Comparison of ENCODE assay signal across 1 cellular context in the genomic region with DNA sequence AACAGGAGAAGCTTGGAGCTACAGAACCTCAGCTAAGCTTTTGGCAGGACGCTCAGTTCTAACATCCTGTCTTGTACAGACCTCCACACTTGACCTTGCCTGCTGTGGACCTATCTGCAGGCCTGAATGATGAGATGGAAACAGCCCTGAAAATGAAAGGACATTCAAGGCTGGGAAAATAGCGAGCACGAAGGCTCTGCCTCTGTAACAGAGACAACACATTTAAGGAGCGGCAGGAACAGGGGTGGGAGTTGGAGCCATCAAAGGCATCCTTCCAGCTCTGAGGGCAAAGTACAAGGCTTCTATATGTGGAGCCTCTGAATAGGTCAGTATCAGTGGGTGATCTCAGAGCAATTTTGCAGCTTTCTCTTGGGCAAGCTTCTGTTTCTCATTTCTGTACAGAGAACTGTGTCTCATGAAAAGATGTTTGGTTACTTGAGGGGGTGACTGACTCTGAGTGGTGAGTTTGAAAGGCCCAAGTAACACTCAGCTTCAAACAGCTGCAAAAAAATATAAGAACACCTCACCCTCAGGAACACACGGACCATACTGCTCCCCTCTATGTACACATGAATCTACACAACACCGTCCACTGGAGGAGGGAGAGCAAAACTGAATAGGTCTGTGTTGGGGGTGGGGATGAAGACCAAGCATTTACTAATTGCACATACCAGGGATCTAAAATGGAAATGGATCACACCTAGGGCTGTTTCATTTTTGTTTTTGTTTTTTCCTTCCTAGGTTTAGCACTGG.
TF ChIP-seq lines count a peak whose summit lies in the region.

No MANE protein-coding gene starts in this region.

TF ChIP-seq in HepG2, 621 proteins besides CTCF, POLR2A, EP300 and RAD21 (continued from another document and continues in another):
- TF ChIP-seq, protein P1, sequence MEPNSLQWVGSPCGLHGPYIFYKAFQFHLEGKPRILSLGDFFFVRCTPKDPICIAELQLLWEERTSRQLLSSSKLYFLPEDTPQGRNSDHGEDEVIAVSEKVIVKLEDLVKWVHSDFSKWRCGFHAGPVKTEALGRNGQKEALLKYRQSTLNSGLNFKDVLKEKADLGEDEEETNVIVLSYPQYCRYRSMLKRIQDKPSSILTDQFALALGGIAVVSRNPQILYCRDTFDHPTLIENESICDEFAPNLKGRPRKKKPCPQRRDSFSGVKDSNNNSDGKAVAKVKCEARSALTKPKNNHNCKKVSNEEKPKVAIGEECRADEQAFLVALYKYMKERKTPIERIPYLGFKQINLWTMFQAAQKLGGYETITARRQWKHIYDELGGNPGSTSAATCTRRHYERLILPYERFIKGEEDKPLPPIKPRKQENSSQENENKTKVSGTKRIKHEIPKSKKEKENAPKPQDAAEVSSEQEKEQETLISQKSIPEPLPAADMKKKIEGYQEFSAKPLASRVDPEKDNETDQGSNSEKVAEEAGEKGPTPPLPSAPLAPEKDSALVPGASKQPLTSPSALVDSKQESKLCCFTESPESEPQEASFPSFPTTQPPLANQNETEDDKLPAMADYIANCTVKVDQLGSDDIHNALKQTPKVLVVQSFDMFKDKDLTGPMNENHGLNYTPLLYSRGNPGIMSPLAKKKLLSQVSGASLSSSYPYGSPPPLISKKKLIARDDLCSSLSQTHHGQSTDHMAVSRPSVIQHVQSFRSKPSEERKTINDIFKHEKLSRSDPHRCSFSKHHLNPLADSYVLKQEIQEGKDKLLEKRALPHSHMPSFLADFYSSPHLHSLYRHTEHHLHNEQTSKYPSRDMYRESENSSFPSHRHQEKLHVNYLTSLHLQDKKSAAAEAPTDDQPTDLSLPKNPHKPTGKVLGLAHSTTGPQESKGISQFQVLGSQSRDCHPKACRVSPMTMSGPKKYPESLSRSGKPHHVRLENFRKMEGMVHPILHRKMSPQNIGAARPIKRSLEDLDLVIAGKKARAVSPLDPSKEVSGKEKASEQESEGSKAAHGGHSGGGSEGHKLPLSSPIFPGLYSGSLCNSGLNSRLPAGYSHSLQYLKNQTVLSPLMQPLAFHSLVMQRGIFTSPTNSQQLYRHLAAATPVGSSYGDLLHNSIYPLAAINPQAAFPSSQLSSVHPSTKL (CRISPR knock-in tag; IDR thresholded peaks at IDR 0.05), result peak; percentile 79
- TF ChIP-seq GABPA (IDR thresholded peaks at IDR 0.05; ENCODE audit: low read depth, low read length) (no peak), GABPA (CRISPR knock-in tag; IDR thresholded peaks at IDR 0.05; ENCODE audit: low read depth) (no peak), XRCC5 (optimal IDR thresholded peaks at IDR 0.05; ENCODE audit: low read length) (peak; percentile 56), CENPT (CRISPR knock-in tag; IDR thresholded peaks at IDR 0.05; ENCODE audit: low read depth) (no peak), NFYB (CRISPR knock-in tag; IDR thresholded peaks at IDR 0.05) (no peak), KLF15 (CRISPR knock-in tag; IDR thresholded peaks at IDR 0.05; ENCODE audit: borderline replicate concordance) (no peak), RBAK (CRISPR knock-in tag; IDR thresholded peaks at IDR 0.05) (no peak), MAF1 (CRISPR knock-in tag; IDR thresholded peaks at IDR 0.05; ENCODE audit: borderline replicate concordance) (no peak), SPEN (CRISPR knock-in tag; IDR thresholded peaks at IDR 0.05; ENCODE audit: low read depth) (no peak), ZNF3 (CRISPR knock-in tag; IDR thresholded peaks at IDR 0.05) (no peak), ZNF496 (CRISPR knock-in tag; IDR thresholded peaks at IDR 0.05; ENCODE audit: insufficient replicate concordance) (no peak), FOSL2 (CRISPR knock-in tag; IDR thresholded peaks at IDR 0.05) (0 out of 2 replicates have a peak, but pooled peaks have one; percentile 8), ATF7-NPFF (CRISPR knock-in tag; IDR thresholded peaks at IDR 0.05; ENCODE audit: low read depth) (no peak), ZSCAN9 (CRISPR knock-in tag; IDR thresholded peaks at IDR 0.05; ENCODE audit: borderline replicate concordance) (peak; percentile 42; the same call in 1 of the 2 replicates), PCBP2 (optimal IDR thresholded peaks at IDR 0.05; ENCODE audit: low read depth, low read length, poor library complexity, severe bottlenecking) (no peak), SIN3B (IDR thresholded peaks at IDR 0.05; ENCODE audit: low read length) (no peak), NCOA2 (CRISPR knock-in tag; IDR thresholded peaks at IDR 0.05) (peak; percentile 38; the same call in 1 of the 2 replicates), GATAD2A (CRISPR knock-in tag; IDR thresholded peaks at IDR 0.05) (peak; percentile 65), TBX3 (IDR thresholded peaks at IDR 0.05; ENCODE audit: borderline replicate concordance) (no peak), ZNF263 (CRISPR knock-in tag; IDR thresholded peaks at IDR 0.05) (peak; percentile 72), RCOR2 (CRISPR knock-in tag; IDR thresholded peaks at IDR 0.05) (no peak), HMG20A (CRISPR knock-in tag; IDR thresholded peaks at IDR 0.05; ENCODE audit: borderline replicate concordance) (0 out of 2 replicates have a peak, but pooled peaks have one; percentile 24), FOXA3 (CRISPR knock-in tag; IDR thresholded peaks at IDR 0.05) (0 out of 2 replicates have a peak, but pooled peaks have one; percentile 15), ZBTB3 (CRISPR knock-in tag; IDR thresholded peaks at IDR 0.05; ENCODE audit: borderline replicate concordance, low read depth) (no peak), NFE2L2 (IDR thresholded peaks at IDR 0.05; ENCODE audit: low read length) (no peak), SMAD9 (CRISPR knock-in tag; IDR thresholded peaks at IDR 0.05) (no peak), ZBTB38 (CRISPR knock-in tag; IDR thresholded peaks at IDR 0.05) (no peak), NR2C2 (CRISPR knock-in tag; IDR thresholded peaks at IDR 0.05; ENCODE audit: borderline replicate concordance) (no peak), FOXP1 (IDR thresholded peaks at IDR 0.05) (no peak), FOXP1 (CRISPR knock-in tag; IDR thresholded peaks at IDR 0.05) (0 out of 2 replicates have a peak, but pooled peaks have one; percentile 19), ZFP90 (CRISPR knock-in tag; IDR thresholded peaks at IDR 0.05; ENCODE audit: borderline replicate concordance) (no peak), ZBTB7B (CRISPR knock-in tag; IDR thresholded peaks at IDR 0.05) (0 out of 2 replicates have a peak, but pooled peaks have one; percentile 35), NAIF1 (CRISPR knock-in tag; IDR thresholded peaks at IDR 0.05; ENCODE audit: borderline replicate concordance) (no peak)
- TF ChIP-seq, protein P2, sequence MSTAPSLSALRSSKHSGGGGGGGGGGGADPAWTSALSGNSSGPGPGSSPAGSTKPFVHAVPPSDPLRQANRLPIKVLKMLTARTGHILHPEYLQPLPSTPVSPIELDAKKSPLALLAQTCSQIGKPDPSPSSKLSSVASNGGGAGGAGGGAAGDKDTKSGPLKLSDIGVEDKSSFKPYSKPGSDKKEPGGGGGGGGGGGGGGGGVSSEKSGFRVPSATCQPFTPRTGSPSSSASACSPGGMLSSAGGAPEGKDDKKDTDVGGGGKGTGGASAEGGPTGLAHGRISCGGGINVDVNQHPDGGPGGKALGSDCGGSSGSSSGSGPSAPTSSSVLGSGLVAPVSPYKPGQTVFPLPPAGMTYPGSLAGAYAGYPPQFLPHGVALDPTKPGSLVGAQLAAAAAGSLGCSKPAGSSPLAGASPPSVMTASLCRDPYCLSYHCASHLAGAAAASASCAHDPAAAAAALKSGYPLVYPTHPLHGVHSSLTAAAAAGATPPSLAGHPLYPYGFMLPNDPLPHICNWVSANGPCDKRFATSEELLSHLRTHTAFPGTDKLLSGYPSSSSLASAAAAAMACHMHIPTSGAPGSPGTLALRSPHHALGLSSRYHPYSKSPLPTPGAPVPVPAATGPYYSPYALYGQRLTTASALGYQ (CRISPR knock-in tag; IDR thresholded peaks at IDR 0.05), result no peak
- TF ChIP-seq, protein P3, sequence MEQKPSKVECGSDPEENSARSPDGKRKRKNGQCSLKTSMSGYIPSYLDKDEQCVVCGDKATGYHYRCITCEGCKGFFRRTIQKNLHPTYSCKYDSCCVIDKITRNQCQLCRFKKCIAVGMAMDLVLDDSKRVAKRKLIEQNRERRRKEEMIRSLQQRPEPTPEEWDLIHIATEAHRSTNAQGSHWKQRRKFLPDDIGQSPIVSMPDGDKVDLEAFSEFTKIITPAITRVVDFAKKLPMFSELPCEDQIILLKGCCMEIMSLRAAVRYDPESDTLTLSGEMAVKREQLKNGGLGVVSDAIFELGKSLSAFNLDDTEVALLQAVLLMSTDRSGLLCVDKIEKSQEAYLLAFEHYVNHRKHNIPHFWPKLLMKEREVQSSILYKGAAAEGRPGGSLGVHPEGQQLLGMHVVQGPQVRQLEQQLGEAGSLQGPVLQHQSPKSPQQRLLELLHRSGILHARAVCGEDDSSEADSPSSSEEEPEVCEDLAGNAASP (CRISPR knock-in tag; IDR thresholded peaks at IDR 0.05; ENCODE audit: borderline replicate concordance), result peak; percentile 57; the same call in 1 of the 2 replicates
- TF ChIP-seq, protein P4, sequence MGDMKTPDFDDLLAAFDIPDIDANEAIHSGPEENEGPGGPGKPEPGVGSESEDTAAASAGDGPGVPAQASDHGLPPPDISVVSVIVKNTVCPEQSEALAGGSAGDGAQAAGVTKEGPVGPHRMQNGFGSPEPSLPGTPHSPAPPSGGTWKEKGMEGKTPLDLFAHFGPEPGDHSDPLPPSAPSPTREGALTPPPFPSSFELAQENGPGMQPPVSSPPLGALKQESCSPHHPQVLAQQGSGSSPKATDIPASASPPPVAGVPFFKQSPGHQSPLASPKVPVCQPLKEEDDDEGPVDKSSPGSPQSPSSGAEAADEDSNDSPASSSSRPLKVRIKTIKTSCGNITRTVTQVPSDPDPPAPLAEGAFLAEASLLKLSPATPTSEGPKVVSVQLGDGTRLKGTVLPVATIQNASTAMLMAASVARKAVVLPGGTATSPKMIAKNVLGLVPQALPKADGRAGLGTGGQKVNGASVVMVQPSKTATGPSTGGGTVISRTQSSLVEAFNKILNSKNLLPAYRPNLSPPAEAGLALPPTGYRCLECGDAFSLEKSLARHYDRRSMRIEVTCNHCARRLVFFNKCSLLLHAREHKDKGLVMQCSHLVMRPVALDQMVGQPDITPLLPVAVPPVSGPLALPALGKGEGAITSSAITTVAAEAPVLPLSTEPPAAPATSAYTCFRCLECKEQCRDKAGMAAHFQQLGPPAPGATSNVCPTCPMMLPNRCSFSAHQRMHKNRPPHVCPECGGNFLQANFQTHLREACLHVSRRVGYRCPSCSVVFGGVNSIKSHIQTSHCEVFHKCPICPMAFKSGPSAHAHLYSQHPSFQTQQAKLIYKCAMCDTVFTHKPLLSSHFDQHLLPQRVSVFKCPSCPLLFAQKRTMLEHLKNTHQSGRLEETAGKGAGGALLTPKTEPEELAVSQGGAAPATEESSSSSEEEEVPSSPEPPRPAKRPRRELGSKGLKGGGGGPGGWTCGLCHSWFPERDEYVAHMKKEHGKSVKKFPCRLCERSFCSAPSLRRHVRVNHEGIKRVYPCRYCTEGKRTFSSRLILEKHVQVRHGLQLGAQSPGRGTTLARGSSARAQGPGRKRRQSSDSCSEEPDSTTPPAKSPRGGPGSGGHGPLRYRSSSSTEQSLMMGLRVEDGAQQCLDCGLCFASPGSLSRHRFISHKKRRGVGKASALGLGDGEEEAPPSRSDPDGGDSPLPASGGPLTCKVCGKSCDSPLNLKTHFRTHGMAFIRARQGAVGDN (CRISPR knock-in tag; IDR thresholded peaks at IDR 0.05), result no peak
- TF ChIP-seq, protein P5, sequence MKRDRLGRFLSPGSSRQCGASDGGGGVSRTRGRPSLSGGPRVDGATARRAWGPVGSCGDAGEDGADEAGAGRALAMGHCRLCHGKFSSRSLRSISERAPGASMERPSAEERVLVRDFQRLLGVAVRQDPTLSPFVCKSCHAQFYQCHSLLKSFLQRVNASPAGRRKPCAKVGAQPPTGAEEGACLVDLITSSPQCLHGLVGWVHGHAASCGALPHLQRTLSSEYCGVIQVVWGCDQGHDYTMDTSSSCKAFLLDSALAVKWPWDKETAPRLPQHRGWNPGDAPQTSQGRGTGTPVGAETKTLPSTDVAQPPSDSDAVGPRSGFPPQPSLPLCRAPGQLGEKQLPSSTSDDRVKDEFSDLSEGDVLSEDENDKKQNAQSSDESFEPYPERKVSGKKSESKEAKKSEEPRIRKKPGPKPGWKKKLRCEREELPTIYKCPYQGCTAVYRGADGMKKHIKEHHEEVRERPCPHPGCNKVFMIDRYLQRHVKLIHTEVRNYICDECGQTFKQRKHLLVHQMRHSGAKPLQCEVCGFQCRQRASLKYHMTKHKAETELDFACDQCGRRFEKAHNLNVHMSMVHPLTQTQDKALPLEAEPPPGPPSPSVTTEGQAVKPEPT (CRISPR knock-in tag; IDR thresholded peaks at IDR 0.05; ENCODE audit: low read depth), result no peak
- TF ChIP-seq, protein P6, sequence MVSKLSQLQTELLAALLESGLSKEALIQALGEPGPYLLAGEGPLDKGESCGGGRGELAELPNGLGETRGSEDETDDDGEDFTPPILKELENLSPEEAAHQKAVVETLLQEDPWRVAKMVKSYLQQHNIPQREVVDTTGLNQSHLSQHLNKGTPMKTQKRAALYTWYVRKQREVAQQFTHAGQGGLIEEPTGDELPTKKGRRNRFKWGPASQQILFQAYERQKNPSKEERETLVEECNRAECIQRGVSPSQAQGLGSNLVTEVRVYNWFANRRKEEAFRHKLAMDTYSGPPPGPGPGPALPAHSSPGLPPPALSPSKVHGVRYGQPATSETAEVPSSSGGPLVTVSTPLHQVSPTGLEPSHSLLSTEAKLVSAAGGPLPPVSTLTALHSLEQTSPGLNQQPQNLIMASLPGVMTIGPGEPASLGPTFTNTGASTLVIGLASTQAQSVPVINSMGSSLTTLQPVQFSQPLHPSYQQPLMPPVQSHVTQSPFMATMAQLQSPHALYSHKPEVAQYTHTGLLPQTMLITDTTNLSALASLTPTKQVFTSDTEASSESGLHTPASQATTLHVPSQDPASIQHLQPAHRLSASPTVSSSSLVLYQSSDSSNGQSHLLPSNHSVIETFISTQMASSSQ (IDR thresholded peaks at IDR 0.05; ENCODE audit: low read depth), result no peak
- TF ChIP-seq, protein P6 (CRISPR knock-in tag; IDR thresholded peaks at IDR 0.05; ENCODE audit: borderline replicate concordance), result no peak
- TF ChIP-seq, protein P7, sequence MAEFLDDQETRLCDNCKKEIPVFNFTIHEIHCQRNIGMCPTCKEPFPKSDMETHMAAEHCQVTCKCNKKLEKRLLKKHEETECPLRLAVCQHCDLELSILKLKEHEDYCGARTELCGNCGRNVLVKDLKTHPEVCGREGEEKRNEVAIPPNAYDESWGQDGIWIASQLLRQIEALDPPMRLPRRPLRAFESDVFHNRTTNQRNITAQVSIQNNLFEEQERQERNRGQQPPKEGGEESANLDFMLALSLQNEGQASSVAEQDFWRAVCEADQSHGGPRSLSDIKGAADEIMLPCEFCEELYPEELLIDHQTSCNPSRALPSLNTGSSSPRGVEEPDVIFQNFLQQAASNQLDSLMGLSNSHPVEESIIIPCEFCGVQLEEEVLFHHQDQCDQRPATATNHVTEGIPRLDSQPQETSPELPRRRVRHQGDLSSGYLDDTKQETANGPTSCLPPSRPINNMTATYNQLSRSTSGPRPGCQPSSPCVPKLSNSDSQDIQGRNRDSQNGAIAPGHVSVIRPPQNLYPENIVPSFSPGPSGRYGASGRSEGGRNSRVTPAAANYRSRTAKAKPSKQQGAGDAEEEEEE (CRISPR knock-in tag; IDR thresholded peaks at IDR 0.05; ENCODE audit: borderline replicate concordance), result no peak
